8 cellular contexts compared by ENCODE assay signal in genomic region chr1:247390116-247390791, GRCh38.
DNase-seq lines count a peak whose midpoint lies in the region; ATAC-seq and TF ChIP-seq lines count a peak whose summit lies in the region.

No MANE protein-coding gene starts in this region.

- H3K9ac ChIP-seq in NT2/D1 (ENCODE audit: insufficient read length, low read depth) (no peak overlapping the region), mucosa of stomach (ENCODE audit: low read length) (peak overlapping the region; percentile 57)

- no peaks in the 10 kb centered on the region for H3K9me3 ChIP-seq in NT2/D1 (ENCODE audit: insufficient read depth, low read length)
- H3K9me3 ChIP-seq in mucosa of stomach (ENCODE audit: control insufficient read depth, low read length) = no peaks in the 10 kb centered on the region

- peaks cover 4% of the 10 kb centered on the region for H3K27me3 ChIP-seq in NT2/D1 (ENCODE audit: insufficient read depth, insufficient read length)
- H3K27me3 ChIP-seq in mucosa of stomach (ENCODE audit: control insufficient read depth, insufficient read depth, low read length) = no peaks in the 10 kb centered on the region

- DNase-seq in DMS114 treated with DMSO at 0.1 percent for 48 hours (lab: John Stamatoyannopoulos, UW; ENCODE audit: unreplicated experiment) = peak; percentile 70
- DNase-seq in HUDEP-2 (lab: John Stamatoyannopoulos, UW; ENCODE audit: unreplicated experiment in 76 of 76) = peak in 68 of 76 experiments; percentile 5 to 82 (median 52)
- DNase-seq in NT2/D1 (ENCODE audit: low read depth, low spot score) = peak; percentile 80
- peak; percentile 63 to 71 (median 63) for DNase-seq in activated CD8-positive, alpha-beta memory T cell treated with anti-CD3 and anti-CD28 coated beads for 48 hours (ENCODE audit: low read depth in 2 of 3, low spot score in 2 of 3)
- peak; percentile 76 for DNase-seq in epithelial cell of esophagus (ENCODE audit: low read depth)
- DNase-seq in stimulated activated CD8-positive, alpha-beta memory T cell treated with anti-CD3 and anti-CD28 coated beads, Interleukin-4, amount 100 ng/mL, for 48 hours = peak; percentile 88

- peak; percentile 100 for ATAC-seq in GM21528 (IDR thresholded peaks at IDR 0.05; ENCODE audit: low FRiP score, unreplicated experiment)

- peak; percentile 99 for TF ChIP-seq CTCF in epithelial cell of esophagus (IDR thresholded peaks at IDR 0.05; ENCODE audit: insufficient read depth, low read depth, low read length, missing control alignments)

- no peak overlapping the region for H3K4me3 ChIP-seq in NT2/D1 (ENCODE audit: insufficient read length, low read depth)
- H3K4me3 ChIP-seq in epithelial cell of esophagus (ENCODE audit: low read length) = no peak overlapping the region
- peak overlapping the region; percentile 31 for H3K4me3 ChIP-seq in mucosa of stomach (ENCODE audit: low read length)

- H3K36me3 ChIP-seq in NT2/D1 (ENCODE audit: insufficient read depth, insufficient read length, low read length) = no peaks in the 10 kb centered on the region
- H3K36me3 ChIP-seq in mucosa of stomach (ENCODE audit: control insufficient read depth, insufficient read depth, low read length) = no peaks in the 10 kb centered on the region

- H3K4me1 ChIP-seq in NT2/D1 (ENCODE audit: insufficient read depth, insufficient read length) (peaks cover 5% of the 10 kb centered on the region), mucosa of stomach (ENCODE audit: control insufficient read depth, insufficient read depth, low read length) (no peaks in the 10 kb centered on the region)
